ENCODE assay signal across 1 cellular context in genomic region chr2:98846041-98846440, GRCh38.
TF ChIP-seq lines count a peak whose summit lies in the region.

No MANE protein-coding gene starts in this region.

TF ChIP-seq in GM23338, 12 proteins besides CTCF, POLR2A, EP300 and RAD21 (continued from another document):
- TF ChIP-seq ZNF462 (CRISPR knock-in tag; IDR thresholded peaks at IDR 0.05) (no peak), POLR2AphosphoS5 (IDR thresholded peaks at IDR 0.05; ENCODE audit: low read depth) (no peak), JUNB (IDR thresholded peaks at IDR 0.05; ENCODE audit: unreplicated experiment) (no peak)
